Comparison of ENCODE assay signal across 20 cellular contexts in genomic region chr9:72155282-72155677, GRCh38. TPM values are rescaled to one million over a fixed set of nuclear protein-coding genes. Genes with fewer than 3 reads are reported as not detected.
"Had no signal": no experiment of that assay in that cellular context is flagged by ENCODE, and none has a peak within 500 bp of the region (broad histone marks: within the 10 kb centered on the region; RNA-seq: fewer than 3 reads in every experiment).

No MANE protein-coding gene starts in this region.

- DNase-seq: activated CD4-positive, alpha-beta T cell treated with anti-CD3 and anti-CD28 coated beads, Interleukin-2, amount 50 U/mL, for 4 hours; activated gamma-delta T cell treated with Interleukin-2 at 50 U/mL for 16 hours; adrenal gland; cerebellar nuclear complex; effector CD8-positive, alpha-beta T cell; left cardiac atrium; lower lobe of right lung; nephron progenitor cell; nucleus accumbens; posterior cingulate gyrus; stimulated activated naive CD4-positive, alpha-beta T cell treated with Interleukin-2 at 50 U/mL for 16 hours; T-helper 2 cell; thyroid gland; WERI-Rb-1 had no signal

- H3K36me3 Mint-ChIP-seq: activated naive CD4-positive, alpha-beta T cell treated with anti-CD3 and anti-CD28 coated beads, Interleukin-2, amount 50 U/mL, for 72 hours had no signal

- H3K4me1 ChIP-seq: adrenal gland, breast epithelium, esophagus muscularis mucosa, lower lobe of right lung, thyroid gland had no signal

- H3K4me3 Mint-ChIP-seq: nephron progenitor cell had no signal

- H3K27ac ChIP-seq: adrenal gland, breast epithelium, esophagus muscularis mucosa, lower lobe of right lung, thyroid gland, WERI-Rb-1 had no signal

- ATAC-seq: activated naive CD4-positive, alpha-beta T cell treated with anti-CD3 and anti-CD28 coated beads, Interleukin-2, amount 50 U/mL, for 72 hours; left cardiac atrium had no signal

- H3K27me3 ChIP-seq: adrenal gland, thyroid gland had no signal

- H3K4me3 ChIP-seq: adrenal gland, breast epithelium, esophagus muscularis mucosa, lower lobe of right lung, thyroid gland had no signal

- H3K9me3 ChIP-seq: adrenal gland, esophagus muscularis mucosa, lower lobe of right lung, thyroid gland had no signal

- H3K27ac Mint-ChIP-seq: activated naive CD4-positive, alpha-beta T cell treated with anti-CD3 and anti-CD28 coated beads, Interleukin-2, amount 50 U/mL, for 72 hours; nephron progenitor cell had no signal

- H3K36me3 ChIP-seq: adrenal gland, breast epithelium, esophagus muscularis mucosa, lower lobe of right lung, thyroid gland, WERI-Rb-1 had no signal

RNA-seq across cellular contexts. Expression of gene GDA, which starts 6.0 kb away (rescaled TPM):
- total RNA-seq: activated CD8-positive, alpha-beta memory T cell treated with anti-CD3 and anti-CD28 coated beads for 36 hours; activated naive CD4-positive, alpha-beta T cell treated with anti-CD3 and anti-CD28 coated beads, Interleukin-2, amount 50 U/mL, for 72 hours; astrocyte; esophagus muscularis mucosa; myocyte had no signal
